Comparison of ENCODE assay signal across 31 cellular contexts in the genomic region with DNA sequence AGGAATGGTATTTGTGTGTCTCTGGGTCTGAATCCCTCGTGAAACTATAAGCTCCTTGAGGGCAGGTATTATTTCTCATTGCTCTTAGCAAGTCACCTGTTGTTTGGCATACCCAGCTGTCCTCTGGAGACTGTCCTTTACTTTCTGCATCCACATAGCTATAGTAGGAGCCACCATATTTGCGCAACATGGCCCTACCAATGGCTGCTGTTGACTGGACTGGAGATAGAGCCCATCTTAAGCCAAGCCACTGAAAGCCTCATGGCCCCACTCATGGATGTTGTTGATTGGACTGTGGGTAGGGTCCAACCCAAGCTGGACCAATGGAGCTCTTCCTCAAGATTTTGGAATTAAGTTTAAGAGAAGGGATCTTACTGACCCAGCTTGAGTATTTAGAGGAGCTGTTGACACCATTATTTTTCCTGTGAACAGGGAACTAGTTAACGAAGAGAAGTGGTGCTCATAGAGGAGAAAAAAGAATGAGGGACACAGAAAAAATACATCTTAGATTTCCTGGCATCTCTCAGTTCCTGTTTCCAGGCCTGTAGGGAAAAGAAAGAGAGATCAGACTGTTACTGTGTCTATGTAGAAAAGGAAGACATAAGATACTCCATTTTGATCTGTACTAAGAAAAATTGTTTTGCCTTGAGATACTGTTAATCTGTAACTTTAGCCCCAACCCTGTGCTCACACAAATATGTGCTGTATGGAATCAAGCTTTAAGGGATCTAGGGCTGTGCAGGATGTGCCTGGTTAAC. TPM values are rescaled to one million over a fixed set of nuclear protein-coding genes. Genes with fewer than 3 reads are reported as not detected.
"Had no signal": no experiment of that assay in that cellular context is flagged by ENCODE, and none has a peak within 500 bp of the region (broad histone marks: within the 10 kb centered on the region; RNA-seq: fewer than 3 reads in every experiment).

No MANE protein-coding gene starts in this region.

- H3K27ac ChIP-seq: brain microvascular endothelial cell, Peyer's patch had no signal

- H3K4me1 ChIP-seq: Peyer's patch had no signal

- H3K9me3 ChIP-seq: MG63, Peyer's patch had no signal

- DNase-seq: activated CD4-positive, alpha-beta T cell treated with anti-CD3 and anti-CD28 coated beads, Interleukin-2, amount 10 ng/mL, durations not matched to agents 24 days and 14 days; activated CD4-positive, alpha-beta T cell treated with anti-CD3 and anti-CD28 coated beads, Interleukin-2, amount 50 U/mL, for 4 hours; activated CD8-positive, alpha-beta T cell treated with anti-CD3 and anti-CD28 coated beads for 36 hours; activated effector memory CD4-positive, alpha-beta T cell treated with anti-CD3 and anti-CD28 coated beads, Interleukin-2, amount 50 U/mL, for 16 hours; activated naive CD4-positive, alpha-beta T cell; activated naive CD4-positive, alpha-beta T cell treated with anti-CD3 and anti-CD28 coated beads, Interleukin-2, amount 50 U/mL, for 16 hours; activated naive CD8-positive, alpha-beta T cell treated with anti-CD3 and anti-CD28 coated beads for 36 hours; activated T-cell treated with anti-CD3 and anti-CD28 coated beads, Interleukin-2, amount 50 U/mL, for 1 hour; activated T-cell treated with anti-CD3 and anti-CD28 coated beads, Interleukin-2, amount 50 U/mL, for 72 hours; amniotic stem cell; aorta; brain microvascular endothelial cell; Kasumi-1; KG1; MG63; NCI-H1092; NCI-H1436 treated with DMSO at 0.1 percent for 48 hours; NCI-H1694 treated with DMSO at 0.1 percent for 48 hours; NCI-H2029; NCI-H345; NCI-H524 treated with DMSO at 0.1 percent for 48 hours; PC-3; Peyer's patch; RPMI8226; SW 1271; T-helper 1 cell; T-helper 2 cell; T-helper 9 cell had no signal

- H3K27me3 ChIP-seq: MG63, Peyer's patch had no signal

- H3K4me3 ChIP-seq: MG63, Peyer's patch had no signal

- H3K36me3 ChIP-seq: brain microvascular endothelial cell, MG63, Peyer's patch had no signal

RNA-seq across cellular contexts. Expression of a gene that starts 47.2 kb away (rescaled TPM):
- total RNA-seq: activated CD4-positive, alpha-beta T cell treated with anti-CD3 and anti-CD28 coated beads, Interleukin-2, amount 10 ng/mL, durations not matched to agents 24 days and 14 days; activated CD8-positive, alpha-beta memory T cell treated with anti-CD3 and anti-CD28 coated beads for 36 hours; activated CD8-positive, alpha-beta T cell treated with anti-CD3 and anti-CD28 coated beads for 36 hours; activated naive CD8-positive, alpha-beta T cell treated with anti-CD3 and anti-CD28 coated beads for 36 hours; activated T-cell treated with anti-CD3 and anti-CD28 coated beads, Interleukin-2, amount 50 U/mL, for 72 hours; activated T-helper 17 cell treated with anti-CD3 and anti-CD28 coated beads, Interleukin-2, amount 50 U/mL, for 72 hours; aorta; NCI-H460; PC-3; Peyer's patch had no signal
